9 cellular contexts compared by ENCODE assay signal in the genomic region with DNA sequence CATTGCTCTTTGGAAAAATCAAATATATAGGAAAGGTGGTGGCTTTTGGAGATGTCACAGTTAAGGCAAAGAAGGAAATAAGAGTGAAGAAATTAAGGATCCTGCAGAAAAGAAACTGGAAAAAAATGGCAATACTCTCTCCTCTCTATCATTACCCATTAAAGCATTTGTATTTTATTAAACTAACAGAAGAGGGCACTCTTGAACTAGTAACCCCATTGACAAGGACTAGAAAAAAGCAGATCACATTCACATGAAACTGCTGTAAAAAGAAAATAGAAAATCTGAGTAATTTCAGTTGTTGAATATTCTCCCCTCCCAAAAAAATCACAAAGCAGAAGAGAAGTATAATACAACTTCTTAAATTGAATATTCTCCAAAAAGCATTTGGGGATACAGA.
DNase-seq lines count a peak whose midpoint lies in the region; ATAC-seq and TF ChIP-seq lines count a peak whose summit lies in the region.
"Had no signal": no experiment of that assay in that cellular context is flagged by ENCODE, and none has a peak within 500 bp of the region (broad histone marks: within the 10 kb centered on the region; RNA-seq: fewer than 3 reads in every experiment).

No MANE protein-coding gene starts in this region.

- TF ChIP-seq CTCF in choroid plexus epithelial cell (conservative IDR thresholded peaks at IDR 0.05; ENCODE audit: low read depth, low read length) (peak; percentile 27), retinal pigment epithelial cell (conservative IDR thresholded peaks at IDR 0.05; ENCODE audit: low read depth, low read length) (peak; percentile 8)

- no peak overlapping the region for H3K4me3 ChIP-seq in choroid plexus epithelial cell (ENCODE audit: low read depth, low read length)
- H3K4me3 ChIP-seq in retinal pigment epithelial cell (ENCODE audit: low read length) = no peak overlapping the region

- ATAC-seq in GM18498 (IDR thresholded peaks at IDR 0.05; ENCODE audit: unreplicated experiment) = no peak
- no peak for ATAC-seq in HG03439 (IDR thresholded peaks at IDR 0.05; ENCODE audit: unreplicated experiment)
- ATAC-seq: T-helper 17 cell had no signal

- peak; percentile 12 for DNase-seq in NCI-H2227 treated with DMSO at 0.1 percent for 48 hours (lab: John Stamatoyannopoulos, UW)
- DNase-seq in NCI-H2227 (lab: John Stamatoyannopoulos, UW; ENCODE audit: unreplicated experiment) = no peak
- DNase-seq in NCI-H460 (ENCODE audit: extremely low read depth, low read depth) = peak; percentile 35
- DNase-seq in choroid plexus epithelial cell (ENCODE audit: low read depth) = peak; percentile 48
- DNase-seq in retinal pigment epithelial cell (ENCODE audit: low read depth) = no peak
- DNase-seq in pons (ENCODE audit: low spot score) = no peak
- DNase-seq: T-helper 17 cell had no signal

Comparison
In these comparisons a context has a peak if more than half of its experiments do, and no peak if none do; other contexts are left out.
1. DNase-seq: peak in NCI-H2227 treated with DMSO at 0.1 percent for 48 hours (single experiment), NCI-H460 (single experiment) and choroid plexus epithelial cell (single experiment); none in NCI-H2227 (single experiment), retinal pigment epithelial cell (single experiment) and pons (single experiment).